In genomic region chr4:74109894-74110605, GRCh38 we compare ENCODE assay signal across 11 cellular contexts. TPM values are rescaled to one million over a fixed set of nuclear protein-coding genes. Genes with fewer than 3 reads are reported as not detected.
DNase-seq lines count a peak whose midpoint lies in the region; FAIRE-seq and TF ChIP-seq lines count a peak whose summit lies in the region.
"Had no signal": no experiment of that assay in that cellular context is flagged by ENCODE, and none has a peak within 500 bp of the region (broad histone marks: within the 10 kb centered on the region; RNA-seq: fewer than 3 reads in every experiment).

No MANE protein-coding gene starts in this region.

- TF ChIP-seq CTCF in retinal pigment epithelial cell (conservative IDR thresholded peaks at IDR 0.05; ENCODE audit: low read depth, low read length), result no peak

- H3K36me3 ChIP-seq in SJCRH30, result no peaks in the 10 kb centered on the region

- H3K27ac ChIP-seq in SJCRH30, result peak overlapping the region; percentile 74

- no peak for TF ChIP-seq POLR2A in GM12892 (IDR thresholded peaks at IDR 0.05; ENCODE audit: low read depth, low read length)

- H3K4me3 ChIP-seq in SJCRH30, result no peak overlapping the region
- no peak overlapping the region for H3K4me3 ChIP-seq in retinal pigment epithelial cell (ENCODE audit: low read length)

- H3K4me1 ChIP-seq in SJCRH30, result peaks cover 27% of the 10 kb centered on the region

- FAIRE-seq in GM12892 (lab: Jason Lieb, UNC), result no peak
- FAIRE-seq: islet of Langerhans had no signal

- H3K9me3 ChIP-seq in SJCRH30 (replicated peaks), result no peaks in the 10 kb centered on the region

- DNase-seq in EH (ENCODE audit: low read depth) (peak; percentile 87), SJCRH30 (peak in 1 of 2 experiments; percentile 40), fibroblast of gingiva (ENCODE audit: low read depth) (peak; percentile 65), retinal pigment epithelial cell (ENCODE audit: low read depth) (peak; percentile 91), OCI-M2 (lab: John Stamatoyannopoulos, UW; ENCODE audit: unreplicated experiment) (no peak), GM12892 (ENCODE audit: insufficient read length) (no peak), SK-N-DZ (ENCODE audit: low spot score) (no peak)
- no peak for DNase-seq in activated effector memory CD4-positive, alpha-beta T cell treated with anti-CD3 and anti-CD28 coated beads, Interleukin-2, amount 50 U/mL, for 16 hours
- DNase-seq: NCI-H2107; stimulated activated CD4-positive, alpha-beta T cell treated with anti-CD3 and anti-CD28 coated beads, Interleukin-2, amount 100 ng/mL, for 48 hours had no signal

- no peaks in the 10 kb centered on the region for H3K27me3 ChIP-seq in SJCRH30

RNA-seq across cellular contexts. Expression of gene CXCL2, which starts 11.1 kb away (rescaled TPM):
- 0.18 and 0.89 TPM in 2 replicates for total RNA-seq in SJCRH30 (2014; rRNA removed; shearing (Covaris generic))
- not detected for polyA plus RNA-seq in GM12892 (2012; ENCODE audit: missing spikeins)
- polyA plus RNA-seq in SK-N-DZ (2014; cell fraction: cytosol; rRNA removed), result not detected in 2 replicates
- polyA plus RNA-seq in SK-N-DZ (2014; cell fraction: nucleus; rRNA removed), result not detected in 2 replicates

RNA-seq across cellular contexts. Expression of gene MTHFD2L, which starts 47.9 kb away (rescaled TPM):
- 29.6 and 33.3 TPM in 2 replicates for total RNA-seq in SJCRH30 (2014; rRNA removed; shearing (Covaris generic))
- polyA plus RNA-seq in GM12892 (2012; ENCODE audit: missing spikeins), result 8.7 TPM
- polyA plus RNA-seq in SK-N-DZ (2014; cell fraction: cytosol; rRNA removed), result 25.6 and 26.3 TPM in 2 replicates
- 26.5 and 33.4 TPM in 2 replicates for polyA plus RNA-seq in SK-N-DZ (2014; cell fraction: nucleus; rRNA removed)

Comparison
In these comparisons a context has a peak if more than half of its experiments do, and no peak if none do; other contexts are left out.
1. DNase-seq: peak in EH (single experiment), fibroblast of gingiva (single experiment) and retinal pigment epithelial cell (single experiment); none in OCI-M2 (single experiment), GM12892 (single experiment), SK-N-DZ (single experiment) and activated effector memory CD4-positive, alpha-beta T cell treated with anti-CD3 and anti-CD28 coated beads, Interleukin-2, amount 50 U/mL, for 16 hours (single experiment).